20 cellular contexts compared by ENCODE assay signal in genomic region chr6:108644252-108644651, GRCh38.
A peak's percentile ranks its signal among the peaks of the same experiment; 100 is the strongest.
DNase-seq lines count a peak whose midpoint lies in the region; ATAC-seq, FAIRE-seq and TF ChIP-seq lines count a peak whose summit lies in the region.
"Had no signal": no experiment of that assay in that cellular context is flagged by ENCODE, and none has a peak within 500 bp of the region (broad histone marks: within the 10 kb centered on the region; RNA-seq: fewer than 3 reads in every experiment).

No MANE protein-coding gene starts in this region.

- peaks cover 9% of the 10 kb centered on the region; the same call in 1 of the 2 replicates for H4K20me1 ChIP-seq in K562 (replicated peaks; ENCODE audit: control insufficient read depth, insufficient read depth, low read length)

- TF ChIP-seq EP300 in K562 (IDR thresholded peaks at IDR 0.05; ENCODE audit: low read length) (no peak), sigmoid colon (IDR thresholded peaks at IDR 0.05) (no peak)

- no peak for TF ChIP-seq RAD21 in K562 (CRISPR knock-in tag; conservative IDR thresholded peaks at IDR 0.05 in 1 of 2, IDR thresholded peaks at IDR 0.05 in 1 of 2)

- ATAC-seq in K562 (no peak), pancreas (peak in 3 of 4 donors; percentile 40 to 68 (median 60))

- H3K4me3 ChIP-seq in K562, result no peak overlapping the region
- H3K4me3 ChIP-seq in left ventricle myocardium inferior, result no peak overlapping the region
- H3K4me3 ChIP-seq in pancreas, result no peak overlapping the region
- no peak overlapping the region for H3K4me3 ChIP-seq in sigmoid colon
- H3K4me3 ChIP-seq: SK-N-MC had no signal

- H3K4me1 ChIP-seq in K562 (replicated peaks in 1 of 2; ENCODE audit: control insufficient read depth in 2 of 2, insufficient read depth in 2 of 2, low read length in 2 of 2) (no peaks in the 10 kb centered on the region), left ventricle myocardium inferior (peaks cover 95% of the 10 kb centered on the region), pancreas (peaks cover 0 to 15% (median 4%) of the 10 kb centered on the region in 3 donors), sigmoid colon (peaks cover 0 to 44% (median 31%) of the 10 kb centered on the region in 4 donors)

- TF ChIP-seq CTCF in VCaP (conservative IDR thresholded peaks at IDR 0.05) (no peak), K562 (IDR thresholded peaks at IDR 0.05 in 2 of 3, conservative IDR thresholded peaks at IDR 0.05 in 1 of 3; ENCODE audit: insufficient read depth in 2 of 3, low read depth in 1 of 3, low read length in 3 of 3) (no peak), left ventricle myocardium inferior (IDR thresholded peaks at IDR 0.05; ENCODE audit: borderline replicate concordance) (no peak), pancreas (IDR thresholded peaks at IDR 0.05) (no peak), sigmoid colon (IDR thresholded peaks at IDR 0.05) (no peak)

- no peak overlapping the region for H2AFZ ChIP-seq in K562 (ENCODE audit: low read depth, low read length)

- no peak for TF ChIP-seq POLR2A in K562 (conservative IDR thresholded peaks at IDR 0.05)
- TF ChIP-seq POLR2A in sigmoid colon (IDR thresholded peaks at IDR 0.05), result no peak

- no peaks in the 10 kb centered on the region for H3K9me1 ChIP-seq in K562 (ENCODE audit: control insufficient read depth, insufficient read depth, low read length)

- H3K36me3 ChIP-seq in K562 (ENCODE audit: control insufficient read depth, insufficient read depth, low read length) (no peaks in the 10 kb centered on the region), left ventricle myocardium inferior (no peaks in the 10 kb centered on the region), pancreas (peaks cover 0 to 5% (median 0%) of the 10 kb centered on the region in 3 donors), sigmoid colon (no peaks in the 10 kb centered on the region)

- H3K27ac ChIP-seq in VCaP, result peak overlapping the region; percentile 49
- no peak overlapping the region for H3K27ac ChIP-seq in K562 (ENCODE audit: extremely low read depth, low read depth, low read length)
- H3K27ac ChIP-seq in left ventricle myocardium inferior (replicated peaks), result peak overlapping the region; percentile 64
- no peak overlapping the region for H3K27ac ChIP-seq in pancreas
- H3K27ac ChIP-seq in sigmoid colon, result no peak overlapping the region
- H3K27ac ChIP-seq: SK-N-MC had no signal

- FAIRE-seq in K562 (lab: Jason Lieb, UNC) (no peak), pancreas (lab: Jason Lieb, UNC) (no peak), urothelium cell line (lab: Jason Lieb, UNC) (no peak)
- FAIRE-seq: GM19239, RCC 7860 had no signal

- H3K79me2 ChIP-seq in K562 (ENCODE audit: control insufficient read depth, insufficient read depth, low read length), result no peaks in the 10 kb centered on the region

- POLR2A ChIA-PET in K562 (lab: Yijun Ruan, JAX), result no interaction called here

- no peak for DNase-seq in K562 (ENCODE audit: extremely low read depth in 1 of 4, low spot score in 3 of 4)
- DNase-seq in left ventricle myocardium inferior, result no peak
- no peak for DNase-seq in pancreas
- no peak for DNase-seq in sigmoid colon
- no peak for DNase-seq in NCI-H1105 (lab: John Stamatoyannopoulos, UW)
- DNase-seq in urothelium cell line (ENCODE audit: low spot score), result no peak
- DNase-seq in ecto neural progenitor cell (ENCODE audit: low spot score), result no peak
- DNase-seq: CD4-positive, CD25-positive, alpha-beta regulatory T cell; DMS79; NCI-H1092; NCI-H1436 treated with DMSO at 0.1 percent for 48 hours; NCI-H2029 treated with DMSO at 0.1 percent for 48 hours; NCI-H226; NCI-H510A treated with DMSO at 0.1 percent for 48 hours; NCI-H748 treated with DMSO at 0.1 percent for 48 hours; SHP77 had no signal

- CTCF ChIA-PET in K562 (lab: Yijun Ruan, JAX; ENCODE audit: low intra/inter-chr PET ratio), result no interaction called here

- 60% methylated on average over 4 of the region's 4 CpGs for WGBS in K562 (ENCODE audit: insufficient coverage, low coverage, missing lambda C conversion rate)
- 48 to 56% methylated on average over 4 of the region's 4 CpGs for WGBS in pancreas, 2 donors
- WGBS in sigmoid colon, 2 donors, result 88 to 90% methylated on average over 4 of the region's 4 CpGs

- H3K4me2 ChIP-seq in K562 (ENCODE audit: insufficient read depth, low read length), result no peak overlapping the region

- no peak overlapping the region for H3K9ac ChIP-seq in K562 (ENCODE audit: insufficient read depth in 1 of 2, low read depth in 2 of 2, low read length in 2 of 2)

- no peaks in the 10 kb centered on the region for H3K27me3 ChIP-seq in K562 (ENCODE audit: control insufficient read depth in 2 of 2, insufficient read depth in 2 of 2, low read length in 2 of 2)
- no peaks in the 10 kb centered on the region for H3K27me3 ChIP-seq in left ventricle myocardium inferior (ENCODE audit: low read depth)
- no peaks in the 10 kb centered on the region for H3K27me3 ChIP-seq in pancreas
- H3K27me3 ChIP-seq in sigmoid colon, result no peaks in the 10 kb centered on the region

- in situ Hi-C loops in K562 (cut with MboI), result no loop called here

- H3K9me3 ChIP-seq in K562 (replicated peaks; ENCODE audit: control insufficient read depth, insufficient read depth, low read depth, low read length) (no peaks in the 10 kb centered on the region), left ventricle myocardium inferior (replicated peaks) (no peaks in the 10 kb centered on the region), pancreas (no peaks in the 10 kb centered on the region), sigmoid colon (no peaks in the 10 kb centered on the region)

- no TSS peak for BruUV-seq in K562 (replicated peaks; lab: Mats Ljungman, UMichigan)

- intact Hi-C loops in K562 (cut with micrococcal nuclease) (no loop called here), left ventricle myocardium inferior (cut with micrococcal nuclease) (no loop called here), pancreas (cut with DNase I) (no loop called here), sigmoid colon (cut with DNase I) (no loop called here)

TF ChIP-seq in K562, 482 proteins besides CTCF, POLR2A, EP300 and RAD21:
- no peak for TF ChIP-seq ZNF699 (CRISPR knock-in tag; IDR thresholded peaks at IDR 0.05; ENCODE audit: insufficient replicate concordance)
- TF ChIP-seq RFX1 (IDR thresholded peaks at IDR 0.05), result peak; percentile 63
- no peak for TF ChIP-seq SLC30A9 (CRISPR knock-in tag; IDR thresholded peaks at IDR 0.05)
- TF ChIP-seq CLOCK (CRISPR knock-in tag; IDR thresholded peaks at IDR 0.05; ENCODE audit: borderline replicate concordance), result no peak
- TF ChIP-seq RHOXF2B (CRISPR knock-in tag; conservative IDR thresholded peaks at IDR 0.05), result no peak
- no peak for TF ChIP-seq ZNF449 (CRISPR knock-in tag; IDR thresholded peaks at IDR 0.05)

Comparison
In these comparisons a context has a peak if more than half of its experiments do, and no peak if none do; other contexts are left out.
1. H3K27ac ChIP-seq: peak in VCaP (single experiment) and left ventricle myocardium inferior (single experiment); none in K562 (single experiment), pancreas (0 of 4) and sigmoid colon (0 of 4).